16 cellular contexts compared by ENCODE assay signal in the genomic region with DNA sequence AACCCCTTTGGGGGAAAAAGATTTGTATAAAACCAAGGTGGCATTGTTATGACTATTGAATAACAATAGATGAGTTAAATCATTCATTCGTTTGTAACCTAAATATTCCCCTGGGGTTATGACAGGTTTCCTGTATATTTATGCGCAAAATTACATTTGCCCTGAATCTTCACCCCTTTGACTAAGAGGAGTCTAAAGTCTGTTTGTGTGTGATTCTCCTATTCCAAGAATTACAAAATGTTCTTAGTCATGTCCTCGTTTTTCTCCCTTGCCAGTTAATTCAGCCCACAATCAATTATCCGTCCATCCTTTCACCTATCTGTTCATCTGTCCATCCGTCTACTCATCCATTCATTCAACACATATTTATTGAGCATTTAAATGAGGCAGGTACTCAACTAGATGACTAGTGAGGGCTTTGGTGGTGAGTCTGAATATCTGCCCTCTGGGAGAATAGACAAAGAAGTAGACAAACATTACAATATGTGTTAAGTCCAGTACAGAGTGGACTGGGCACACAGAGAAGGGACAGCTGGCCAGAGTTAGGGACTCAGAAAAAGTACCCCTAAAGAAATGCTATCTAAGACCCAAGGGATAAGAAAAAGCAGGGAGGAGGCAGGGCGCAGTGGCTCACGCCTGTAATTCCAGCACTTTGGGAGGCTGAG. TPM values are rescaled to one million over a fixed set of nuclear protein-coding genes. Genes with fewer than 3 reads are reported as not detected.
A peak's percentile ranks its signal among the peaks of the same experiment; 100 is the strongest.
DNase-seq lines count a peak whose midpoint lies in the region; ATAC-seq and TF ChIP-seq lines count a peak whose summit lies in the region.
"Had no signal": no experiment of that assay in that cellular context is flagged by ENCODE, and none has a peak within 500 bp of the region (broad histone marks: within the 10 kb centered on the region; RNA-seq: fewer than 3 reads in every experiment).

No MANE protein-coding gene starts in this region.

- H3K27ac Mint-ChIP-seq in GM23338 = no peak overlapping the region
- peak overlapping the region; percentile 22 for H3K27ac Mint-ChIP-seq in type B pancreatic cell
- H3K27ac Mint-ChIP-seq: IgD-negative memory B cell had no signal

- H3K9ac ChIP-seq in colonic mucosa (ENCODE audit: low read depth in 2 of 2, low read length in 2 of 2) (no peak overlapping the region), mucosa of rectum (ENCODE audit: low read depth in 1 of 2, low read length in 2 of 2) (peak overlapping the region in 1 of 2 donors; percentile 24), SK-N-SH (no peak overlapping the region)

- H3K27me3 Mint-ChIP-seq in GM23338 (ENCODE audit: insufficient read depth, low read depth, poor library complexity) (peaks cover 29% of the 10 kb centered on the region), type B pancreatic cell (peaks cover 5% of the 10 kb centered on the region)

- H3K9me3 ChIP-seq in colonic mucosa = no peaks in the 10 kb centered on the region
- H3K9me3 ChIP-seq in mucosa of rectum (ENCODE audit: control insufficient read depth in 2 of 2, low read length in 2 of 2) = no peaks in the 10 kb centered on the region
- no peaks in the 10 kb centered on the region for H3K9me3 ChIP-seq in SK-N-SH

- no peak for ATAC-seq in GM23338
- no peak for ATAC-seq in GM18520 (IDR thresholded peaks at IDR 0.05; ENCODE audit: unreplicated experiment)

- H3K4me2 ChIP-seq in GM23338 (peak overlapping the region; percentile 15; the same call in 1 of the 2 replicates), SK-N-SH (no peak overlapping the region)

- H3K4me3 Mint-ChIP-seq in GM23338 = no peak overlapping the region
- no peak overlapping the region for H3K4me3 Mint-ChIP-seq in type B pancreatic cell
- H3K4me3 Mint-ChIP-seq: IgD-negative memory B cell had no signal

- TF ChIP-seq RAD21 in SK-N-SH (IDR thresholded peaks at IDR 0.05; ENCODE audit: low read length) = no peak

- H2AFZ ChIP-seq in GM23338 = no peak overlapping the region
- no peak overlapping the region for H2AFZ ChIP-seq in SK-N-SH (ENCODE audit: low read depth)

- H3K27me3 ChIP-seq in GM23338 (ENCODE audit: insufficient read depth) (peaks cover 74% of the 10 kb centered on the region), colonic mucosa (no peaks in the 10 kb centered on the region), mucosa of rectum (ENCODE audit: control insufficient read depth in 2 of 2, insufficient read depth in 2 of 2, low read length in 2 of 2) (no peaks in the 10 kb centered on the region), SK-N-SH (ENCODE audit: insufficient read depth) (no peaks in the 10 kb centered on the region)

- H4K20me1 ChIP-seq in GM23338 (replicated peaks; ENCODE audit: insufficient read depth) = peaks cover 4% of the 10 kb centered on the region
- H4K20me1 ChIP-seq in SK-N-SH (ENCODE audit: insufficient read depth) = no peaks in the 10 kb centered on the region

- H3K36me3 Mint-ChIP-seq in GM23338 (ENCODE audit: low read depth) (no peaks in the 10 kb centered on the region), type B pancreatic cell (no peaks in the 10 kb centered on the region)

- intact Hi-C loops in colonic mucosa (cut with DNase I) = no loop called here

- H3K4me1 Mint-ChIP-seq in GM23338 (peaks cover 52% of the 10 kb centered on the region), type B pancreatic cell (ENCODE audit: unreplicated experiment) (peaks cover 13% of the 10 kb centered on the region)
- H3K4me1 Mint-ChIP-seq: IgD-negative memory B cell had no signal

- TF ChIP-seq CTCF in GM23338 (conservative IDR thresholded peaks at IDR 0.05; ENCODE audit: low read depth in 2 of 2) (no peak), colonic mucosa (IDR thresholded peaks at IDR 0.05) (no peak), type B pancreatic cell (conservative IDR thresholded peaks at IDR 0.05) (no peak), SK-N-SH (IDR thresholded peaks at IDR 0.05) (no peak)

- WGBS in SK-N-SH (ENCODE audit: low lambda C conversion rate) = 80% methylated on average over 7 of the region's 7 CpGs

- H3K4me3 ChIP-seq in GM23338 = no peak overlapping the region
- no peak overlapping the region for H3K4me3 ChIP-seq in colonic mucosa
- H3K4me3 ChIP-seq in mucosa of rectum (ENCODE audit: low read length in 2 of 2) = peak overlapping the region in 1 of 2 donors; percentile 33
- no peak overlapping the region for H3K4me3 ChIP-seq in SK-N-SH (ENCODE audit: low read depth in 2 of 2, low read length in 1 of 2)

- H3K36me3 ChIP-seq in GM23338 (ENCODE audit: insufficient read depth) (no peaks in the 10 kb centered on the region), colonic mucosa (no peaks in the 10 kb centered on the region), mucosa of rectum (ENCODE audit: control insufficient read depth in 2 of 2, insufficient read depth in 2 of 2, low read length in 2 of 2) (no peaks in the 10 kb centered on the region), SK-N-SH (replicated peaks in 1 of 2; ENCODE audit: control insufficient read depth in 1 of 2, insufficient read depth in 2 of 2, low read length in 1 of 2) (no peaks in the 10 kb centered on the region)

- H3K79me2 ChIP-seq in GM23338 (replicated peaks; ENCODE audit: insufficient read depth) = no peaks in the 10 kb centered on the region
- no peaks in the 10 kb centered on the region for H3K79me2 ChIP-seq in SK-N-SH (ENCODE audit: insufficient read depth)

- DNase-seq in GM23338 (ENCODE audit: low spot score) = no peak
- DNase-seq in colonic mucosa = no peak
- no peak for DNase-seq in type B pancreatic cell (ENCODE audit: extremely low spot score, unreplicated experiment)
- DNase-seq in NCI-H128 (lab: John Stamatoyannopoulos, UW; ENCODE audit: unreplicated experiment) = no peak
- DNase-seq in SK-N-SH = no peak
- DNase-seq: COR-L47, DMS53, H7, NCI-H1105 treated with DMSO at 0.1 percent for 48 hours, NCI-H187, NCI-H226, NCI-H526 treated with DMSO at 0.1 percent for 48 hours had no signal

- H3K4me1 ChIP-seq in GM23338 (ENCODE audit: insufficient read depth) (peaks cover 60% of the 10 kb centered on the region), colonic mucosa (no peaks in the 10 kb centered on the region), mucosa of rectum (ENCODE audit: control insufficient read depth in 2 of 2, insufficient read depth in 2 of 2, low read length in 2 of 2) (peaks cover 13 to 32% of the 10 kb centered on the region in 2 donors), SK-N-SH (ENCODE audit: control insufficient read depth in 1 of 2, insufficient read depth in 2 of 2, low read depth in 1 of 2, low read length in 1 of 2) (no peaks in the 10 kb centered on the region)

- H3K9me2 ChIP-seq in GM23338 (ENCODE audit: insufficient read depth) (no peaks in the 10 kb centered on the region), SK-N-SH (no peaks in the 10 kb centered on the region)

- H3F3A ChIP-seq in GM23338 (replicated peaks; ENCODE audit: low read depth) (0 out of 2 replicates have a peak, but pooled peaks cover 6% of the 10 kb centered on the region), SK-N-SH (replicated peaks; ENCODE audit: insufficient read depth) (no peaks in the 10 kb centered on the region)

- POLR2A ChIA-PET in SK-N-SH (lab: Yijun Ruan, JAX) = no interaction called here

- no peaks in the 10 kb centered on the region for H3K9me3 Mint-ChIP-seq in GM23338
- H3K9me3 Mint-ChIP-seq in type B pancreatic cell = no peaks in the 10 kb centered on the region

- H3K27ac ChIP-seq in GM23338 (ENCODE audit: low read depth) = no peak overlapping the region
- H3K27ac ChIP-seq in colonic mucosa = peak overlapping the region; percentile 86
- H3K27ac ChIP-seq in mucosa of rectum (ENCODE audit: low read depth in 2 of 2, low read length in 2 of 2) = peak overlapping the region; percentile 89 to 94
- H3K27ac ChIP-seq in SK-N-SH (ENCODE audit: low read depth in 2 of 2, low read length in 1 of 2) = no peak overlapping the region
- H3K27ac ChIP-seq: RWPE1 had no signal

- CTCF ChIA-PET in SK-N-SH (lab: Yijun Ruan, JAX) = interaction anchor here (0.8 to 1.0 kb wide), 2 partner anchors 214 to 471 kb away, joined by 3 read pairs; no protein-coding TSS in a partner anchor

- TF ChIP-seq EP300 in SK-N-SH (IDR thresholded peaks at IDR 0.05; ENCODE audit: borderline replicate concordance in 1 of 2, low read depth in 1 of 2, low read length in 1 of 2) = no peak

TF ChIP-seq in GM23338, 12 proteins besides CTCF, POLR2A, EP300 and RAD21 (continues in another document):
- TF ChIP-seq ZNF114 (CRISPR knock-in tag; IDR thresholded peaks at IDR 0.05) = no peak
- TF ChIP-seq CREB1 (CRISPR knock-in tag; IDR thresholded peaks at IDR 0.05; ENCODE audit: low read depth) = no peak
- no peak for TF ChIP-seq JUNB (IDR thresholded peaks at IDR 0.05; ENCODE audit: unreplicated experiment)
- no peak for TF ChIP-seq NANOG (IDR thresholded peaks at IDR 0.05; ENCODE audit: borderline replicate concordance)
- TF ChIP-seq POLR2AphosphoS5 (IDR thresholded peaks at IDR 0.05; ENCODE audit: low read depth) = no peak
- TF ChIP-seq STAT1 (IDR thresholded peaks at IDR 0.05; ENCODE audit: unreplicated experiment) = no peak

TF ChIP-seq in SK-N-SH, 30 proteins besides CTCF, POLR2A, EP300 and RAD21:
- TF ChIP-seq SIN3A (IDR thresholded peaks at IDR 0.05; ENCODE audit: borderline replicate concordance, low read depth, low read length) = no peak
- TF ChIP-seq IRF3 (IDR thresholded peaks at IDR 0.05; ENCODE audit: low read depth, low read length) = no peak
- no peak for TF ChIP-seq ELF1 (IDR thresholded peaks at IDR 0.05)
- TF ChIP-seq RFX5 (IDR thresholded peaks at IDR 0.05; ENCODE audit: low read length) = no peak
- no peak for TF ChIP-seq FOXM1 (IDR thresholded peaks at IDR 0.05; ENCODE audit: low read depth)

RNA-seq across cellular contexts. Expression of gene TCF7L2, which starts 35.6 kb away (rescaled TPM):
- total RNA-seq in GM23338 (2014; rRNA removed; shearing (Covaris generic)) = 27.0 and 32.2 TPM in 2 replicates
- 80.8 and 89.7 TPM in 2 replicates for polyA plus RNA-seq in GM23338 (2016; fragmentation: Nextera tagmentation; extraction: Ambion mirVana)
- total RNA-seq in colonic mucosa = 10 to 100 TPM; 65.1 to 98.9 TPM
- 25.1 and 39.7 TPM in 2 replicates for total RNA-seq in type B pancreatic cell (ENCODE audit: low replicate concordance)
- 5.8 and 10.2 TPM in 2 replicates for polyA plus RNA-seq in SK-N-SH (2012; rRNA removed)
- polyA plus RNA-seq in SK-N-SH (2012; cell fraction: cytosol; rRNA removed) = 6.9 and 8.6 TPM in 2 replicates
- 20.2 and 22.4 TPM in 2 replicates for polyA plus RNA-seq in SK-N-SH (2012; cell fraction: nucleus; rRNA removed)

Comparison
In these comparisons a context has a peak if more than half of its experiments do, and no peak if none do; other contexts are left out.
1. H3K27ac ChIP-seq: peak in colonic mucosa (single experiment) and mucosa of rectum (2 of 2); none in GM23338 (single experiment) and SK-N-SH (0 of 2).